In genomic region chr7:99693427-99694200, GRCh38 we compare ENCODE assay signal across 1 cellular context.
TF ChIP-seq lines count a peak whose summit lies in the region.

No MANE protein-coding gene starts in this region.

TF ChIP-seq in IMR-90, 13 proteins besides CTCF, POLR2A, EP300 and RAD21:
- TF ChIP-seq ELK1 (IDR thresholded peaks at IDR 0.05; ENCODE audit: borderline replicate concordance, low read depth, low read length) = no peak
